Comparison of ENCODE assay signal across 11 cellular contexts in the genomic region with DNA sequence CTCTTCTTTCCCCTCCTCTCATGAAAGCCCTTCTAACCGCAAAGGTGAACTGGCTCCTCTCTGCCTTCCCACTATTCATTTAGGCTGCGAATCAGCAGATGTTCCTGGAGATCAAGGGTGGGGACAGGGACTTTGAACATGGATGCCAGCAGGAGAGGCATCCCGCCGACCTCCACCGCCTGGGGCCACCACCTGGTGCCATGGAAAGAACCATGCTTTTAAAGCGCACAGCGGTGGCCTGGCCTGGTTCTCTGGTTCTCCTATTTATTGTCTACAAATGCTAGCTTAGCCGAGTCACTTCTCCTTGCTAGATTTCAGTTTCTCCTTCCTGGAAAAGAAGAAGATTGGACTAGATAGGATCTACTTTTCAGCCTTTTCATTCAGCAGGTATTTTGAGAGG. TPM values are rescaled to one million over a fixed set of nuclear protein-coding genes. Genes with fewer than 3 reads are reported as not detected.
A peak's percentile ranks its signal among the peaks of the same experiment; 100 is the strongest.
DNase-seq lines count a peak whose midpoint lies in the region; ATAC-seq and TF ChIP-seq lines count a peak whose summit lies in the region.
"Had no signal": no experiment of that assay in that cellular context is flagged by ENCODE, and none has a peak within 500 bp of the region (broad histone marks: within the 10 kb centered on the region; RNA-seq: fewer than 3 reads in every experiment).

No MANE protein-coding gene starts in this region.

- H3K9me3 Mint-ChIP-seq in osteocyte (ENCODE audit: unreplicated experiment) = no peaks in the 10 kb centered on the region
- H3K9me3 Mint-ChIP-seq in H9 = no peaks in the 10 kb centered on the region
- H3K9me3 Mint-ChIP-seq: CD4-positive, CD25-positive, alpha-beta regulatory T cell had no signal

- no peak overlapping the region for H4K8ac ChIP-seq in H9 (replicated peaks; ENCODE audit: insufficient read length, low read depth, low read length)

- WGBS in H9 (ENCODE audit: extremely low coverage, insufficient read length, low lambda C conversion rate) = no CpG with 5 or more reads among the region's 8 CpGs

- no peak for ATAC-seq in HG03175 (IDR thresholded peaks at IDR 0.05; ENCODE audit: unreplicated experiment)

- CTCF ChIA-PET in HEK293 (lab: Yijun Ruan, JAX) = no interaction called here

- H4K5ac ChIP-seq in H9 (ENCODE audit: insufficient read length, low read depth, low read length) = no peak overlapping the region

- H2BK12ac ChIP-seq in H9 (ENCODE audit: insufficient read length, low read depth, low read length) = no peak overlapping the region

- no peak overlapping the region for H2BK20ac ChIP-seq in H9 (ENCODE audit: low read depth, low read length, poor library complexity, severe bottlenecking)

- no peak overlapping the region for H2BK120ac ChIP-seq in H9 (ENCODE audit: low read depth, low read length, poor library complexity, severe bottlenecking)

- no peaks in the 10 kb centered on the region for H3K79me2 ChIP-seq in H9 (ENCODE audit: insufficient read depth, low read length)

- H3K79me1 ChIP-seq in H9 (ENCODE audit: insufficient read depth, low read depth, low read length, poor library complexity, severe bottlenecking) = no peaks in the 10 kb centered on the region

- H3K4me1 Mint-ChIP-seq in osteocyte (ENCODE audit: unreplicated experiment) (no peaks in the 10 kb centered on the region), H9 (peaks cover 22 to 30% of the 10 kb centered on the region in 2 experiments)
- H3K4me1 Mint-ChIP-seq: CD4-positive, CD25-positive, alpha-beta regulatory T cell had no signal

- no peaks in the 10 kb centered on the region for H3K27me3 ChIP-seq in H9 (ENCODE audit: insufficient read depth, low read length)
- H3K27me3 ChIP-seq: BLaER1 treated with 17β-estradiol and CSF1 and Interleukin-3, amounts not matched to agents 10 nM and 100 nM had no signal

- H3T11ph ChIP-seq in H9 (ENCODE audit: low read length) = no peak overlapping the region

- no peak overlapping the region for H3K23ac ChIP-seq in H9 (ENCODE audit: insufficient read length, low read depth, low read length)

- H2BK15ac ChIP-seq in H9 (ENCODE audit: low read depth, low read length) = no peak overlapping the region

- no peak overlapping the region for H3K4ac ChIP-seq in H9 (ENCODE audit: low read depth, low read length)

- H3K36me3 ChIP-seq in HEK293 (ENCODE audit: control insufficient read depth in 2 of 2, insufficient read depth in 1 of 2, low read length in 2 of 2) = no peaks in the 10 kb centered on the region
- H3K36me3 ChIP-seq: BLaER1 treated with 17β-estradiol and CSF1 and Interleukin-3, amounts not matched to agents 10 nM and 100 nM had no signal

- H3K27ac Mint-ChIP-seq in osteocyte (ENCODE audit: unreplicated experiment) = no peak overlapping the region
- no peak overlapping the region for H3K27ac Mint-ChIP-seq in H9
- H3K27ac Mint-ChIP-seq: CD4-positive, CD25-positive, alpha-beta regulatory T cell had no signal

- no peaks in the 10 kb centered on the region for H3K36me3 Mint-ChIP-seq in osteocyte (ENCODE audit: unreplicated experiment)
- peaks cover 0 to 2% (median 0%) of the 10 kb centered on the region in 3 experiments; a peak in 1 of 7 replicates for H3K36me3 Mint-ChIP-seq in H9 (ENCODE audit: insufficient read depth in 1 of 3, low read depth in 3 of 3)
- H3K36me3 Mint-ChIP-seq: CD4-positive, CD25-positive, alpha-beta regulatory T cell had no signal

- H2AFZ ChIP-seq in H9 (ENCODE audit: low read length) = no peak overlapping the region

- H3K27me3 Mint-ChIP-seq in osteocyte (ENCODE audit: unreplicated experiment) = peaks cover 8% of the 10 kb centered on the region
- H3K27me3 Mint-ChIP-seq in H9 (ENCODE audit: low read depth) = no peaks in the 10 kb centered on the region
- H3K27me3 Mint-ChIP-seq: CD4-positive, CD25-positive, alpha-beta regulatory T cell had no signal

- no peak overlapping the region for H3K18ac ChIP-seq in H9 (ENCODE audit: insufficient read length, low read depth, low read length)

- H3K56ac ChIP-seq in H9 (ENCODE audit: insufficient read length, low read depth, low read length) = no peak overlapping the region

- H3K9me3 ChIP-seq in HEK293 (ENCODE audit: control insufficient read depth, insufficient read depth, low read depth, low read length) (no peaks in the 10 kb centered on the region), H9 (ENCODE audit: control insufficient read depth, low read depth, low read length) (no peaks in the 10 kb centered on the region)
- H3K9me3 ChIP-seq: BLaER1 treated with 17β-estradiol and CSF1 and Interleukin-3, amounts not matched to agents 10 nM and 100 nM had no signal

- no peaks in the 10 kb centered on the region for H4K20me1 ChIP-seq in H9 (ENCODE audit: control insufficient read depth, insufficient read depth, insufficient read length)
- H4K20me1 ChIP-seq: BLaER1 treated with 17β-estradiol and CSF1 and Interleukin-3, amounts not matched to agents 10 nM and 100 nM had no signal

- no peak overlapping the region for H2AK5ac ChIP-seq in H9 (ENCODE audit: insufficient read length, low read length)

- H3K27ac ChIP-seq in HEK293 (ENCODE audit: extremely low read depth, low read depth, low read length) (no peak overlapping the region), H9 (ENCODE audit: insufficient read length, low read depth, low read length) (no peak overlapping the region)
- H3K27ac ChIP-seq: BLaER1 treated with 17β-estradiol and CSF1 and Interleukin-3, amounts not matched to agents 10 nM and 100 nM had no signal

- H3K14ac ChIP-seq in H9 (ENCODE audit: insufficient read depth, low read length) = no peak overlapping the region

- no peaks in the 10 kb centered on the region for H3K4me1 ChIP-seq in HEK293 (ENCODE audit: control insufficient read depth, insufficient read depth, low read length)
- no peaks in the 10 kb centered on the region; the same call in 1 of the 2 replicates for H3K4me1 ChIP-seq in H9 (ENCODE audit: insufficient read depth, low read length)

- POLR2A ChIA-PET in HEK293 (lab: Yijun Ruan, JAX) = no interaction called here

- TF ChIP-seq CTCF in HEK293 (tag by site-specific recombination; IDR thresholded peaks at IDR 0.05) (no peak), osteocyte (IDR thresholded peaks at IDR 0.05) (no peak), H9 (conservative IDR thresholded peaks at IDR 0.05) (no peak)

- no peak overlapping the region for H3K4me3 Mint-ChIP-seq in osteocyte (ENCODE audit: unreplicated experiment)
- no peak overlapping the region for H3K4me3 Mint-ChIP-seq in H9
- H3K4me3 Mint-ChIP-seq: CD4-positive, CD25-positive, alpha-beta regulatory T cell had no signal

- H3K4me2 ChIP-seq in H9 (ENCODE audit: insufficient read depth, insufficient read length, low read length) = no peak overlapping the region
- H3K4me2 ChIP-seq: BLaER1 treated with 17β-estradiol and CSF1 and Interleukin-3, amounts not matched to agents 10 nM and 100 nM had no signal

- no peak overlapping the region for H4K91ac ChIP-seq in H9 (ENCODE audit: insufficient read length, low read depth, low read length)

- no peak overlapping the region for H2BK5ac ChIP-seq in H9 (ENCODE audit: insufficient read length, low read length)

- DNase-seq in NCI-H146 treated with DMSO at 0.1 percent for 48 hours (lab: John Stamatoyannopoulos, UW; ENCODE audit: unreplicated experiment) = peak; percentile 93
- peak; percentile 12 for DNase-seq in SW480 (ENCODE audit: low spot score)
- DNase-seq in osteocyte (ENCODE audit: extremely low spot score, unreplicated experiment) = peak; percentile 57
- no peak for DNase-seq in NCI-H2227 (lab: John Stamatoyannopoulos, UW; ENCODE audit: unreplicated experiment)
- no peak for DNase-seq in H9
- DNase-seq: ACHN; CD4-positive, CD25-positive, alpha-beta regulatory T cell; HCEC 1CT had no signal

- peaks cover 2% of the 10 kb centered on the region for H3K23me2 ChIP-seq in H9 (ENCODE audit: insufficient read length, low read depth, low read length, poor library complexity, severe bottlenecking)

- no peak overlapping the region for H3K9ac ChIP-seq in H9 (ENCODE audit: extremely low read depth, insufficient read length, low read length)
- H3K9ac ChIP-seq: BLaER1 treated with 17β-estradiol and CSF1 and Interleukin-3, amounts not matched to agents 10 nM and 100 nM had no signal

- no peak overlapping the region for H3K4me3 ChIP-seq in HEK293 (ENCODE audit: low read depth, low read length)
- H3K4me3 ChIP-seq: BLaER1 treated with 17β-estradiol and CSF1 and Interleukin-3, amounts not matched to agents 10 nM and 100 nM had no signal

TF ChIP-seq in HEK293, 187 proteins besides CTCF, POLR2A, EP300 and RAD21:
- TF ChIP-seq PRDM1 (tag by site-specific recombination; IDR thresholded peaks at IDR 0.05) = no peak
- no peak for TF ChIP-seq ZNF660 (tag by site-specific recombination; IDR thresholded peaks at IDR 0.05)
- peak; percentile 45 for TF ChIP-seq ZIC2 (tag by site-specific recombination; IDR thresholded peaks at IDR 0.05)
- TF ChIP-seq GFI1B (tag by site-specific recombination; IDR thresholded peaks at IDR 0.05) = no peak
- TF ChIP-seq SP2 (tag by site-specific recombination; IDR thresholded peaks at IDR 0.05) = no peak

RNA-seq across cellular contexts. Expression of a gene that starts 43.2 kb away (rescaled TPM):
- total RNA-seq in osteocyte (95.5 and 98.1 TPM in 2 replicates), H9 (2021) (1.7 and 2.0 TPM in 2 replicates)
- total RNA-seq: CD4-positive, CD25-positive, alpha-beta regulatory T cell had no signal

Comparison
In these comparisons a context has a peak if more than half of its experiments do, and no peak if none do; other contexts are left out.
1. DNase-seq: peak in NCI-H146 treated with DMSO at 0.1 percent for 48 hours (single experiment), SW480 (single experiment) and osteocyte (single experiment); none in NCI-H2227 (single experiment) and H9 (single experiment).
2. RNA of a gene that starts 43.2 kb away (total RNA-seq): 95.5 to 98.1 TPM in osteocyte; 1.7 to 2.0 TPM in H9; every median in the first group is over 10 times any median in the second.